17 cellular contexts compared by ENCODE assay signal in genomic region chr22:25396615-25397200, GRCh38.
A peak's percentile ranks its signal among the peaks of the same experiment; 100 is the strongest.
DNase-seq lines count a peak whose midpoint lies in the region; ATAC-seq, FAIRE-seq and TF ChIP-seq lines count a peak whose summit lies in the region.
"Had no signal": no experiment of that assay in that cellular context is flagged by ENCODE, and none has a peak within 500 bp of the region (broad histone marks: within the 10 kb centered on the region; RNA-seq: fewer than 3 reads in every experiment).

No MANE protein-coding gene starts in this region.

- H3K4me3 ChIP-seq in BLaER1 (no peak overlapping the region), kidney (ENCODE audit: low read length in 2 of 2) (no peak overlapping the region), right lobe of liver (peak overlapping the region in 1 of 3 donors; percentile 9), PC-3 (ENCODE audit: low read length) (no peak overlapping the region)
- H3K4me3 ChIP-seq in CD4-positive, CD25-positive, alpha-beta regulatory T cell (ENCODE audit: low read depth, low read length), result no peak overlapping the region
- H3K4me3 ChIP-seq: GM23248 had no signal

- intact Hi-C loops in kidney (cut with DNase I), result no loop called here
- intact Hi-C loops in right lobe of liver (cut with DNase I), result no loop called here
- intact Hi-C loops in PC-3 (cut with micrococcal nuclease), result no loop called here

- TF ChIP-seq CTCF in kidney (IDR thresholded peaks at IDR 0.05; ENCODE audit: borderline replicate concordance, extremely low read depth, insufficient read depth), result no peak
- no peak for TF ChIP-seq CTCF in right lobe of liver (IDR thresholded peaks at IDR 0.05)
- TF ChIP-seq CTCF in PC-3 (conservative IDR thresholded peaks at IDR 0.05; ENCODE audit: low read depth, low read length), result no peak

- FAIRE-seq in kidney (lab: Jason Lieb, UNC) (no peak), HTR-8/SVneo (lab: Jason Lieb, UNC) (no peak)
- FAIRE-seq: GM18507 had no signal

- H3K36me3 Mint-ChIP-seq in CD4-positive, CD25-positive, alpha-beta regulatory T cell, result peaks cover 3% of the 10 kb centered on the region
- no peaks in the 10 kb centered on the region for H3K36me3 Mint-ChIP-seq in natural killer cell treated with Interleukin-12 subunit alpha and Interleukin-12 subunit beta and Interleukin-15 and Interleukin-18, amount 100 ng/mL, for 72 hours
- H3K36me3 Mint-ChIP-seq: CD4-positive, alpha-beta memory T cell had no signal

- H3K4me2 ChIP-seq in BLaER1, result peak overlapping the region; percentile 31
- no peak overlapping the region for H3K4me2 ChIP-seq in PC-3 (ENCODE audit: low read length)

- H3K9me3 Mint-ChIP-seq in CD4-positive, CD25-positive, alpha-beta regulatory T cell, result no peaks in the 10 kb centered on the region
- H3K9me3 Mint-ChIP-seq in natural killer cell treated with Interleukin-12 subunit alpha and Interleukin-12 subunit beta and Interleukin-15 and Interleukin-18, amount 100 ng/mL, for 72 hours, result no peaks in the 10 kb centered on the region
- H3K9me3 Mint-ChIP-seq: CD4-positive, alpha-beta memory T cell had no signal

- DNase-seq in CD4-positive, CD25-positive, alpha-beta regulatory T cell, result no peak
- DNase-seq in kidney, result peak; percentile 18
- peak in 1 of 3 donors; percentile 73 for DNase-seq in right lobe of liver
- no peak for DNase-seq in natural killer cell treated with Interleukin-12 subunit alpha and Interleukin-12 subunit beta and Interleukin-15 and Interleukin-18, amount 100 ng/mL, for 72 hours (ENCODE audit: low spot score)
- no peak for DNase-seq in PC-3
- DNase-seq in HTR-8/SVneo (ENCODE audit: insufficient read length, low spot score), result no peak
- DNase-seq: CD4-positive, alpha-beta memory T cell; DMS153; DMS79; GDM1; GM23248; HCEC 1CT; IMR-90 had no signal

- H2AFZ ChIP-seq in PC-3 (ENCODE audit: low read length), result no peak overlapping the region
- H2AFZ ChIP-seq: GM23248 had no signal

- no peaks in the 10 kb centered on the region for H3K27me3 ChIP-seq in BLaER1
- no peaks in the 10 kb centered on the region for H3K27me3 ChIP-seq in CD4-positive, CD25-positive, alpha-beta regulatory T cell (ENCODE audit: control insufficient read depth, insufficient read depth, low read length)
- H3K27me3 ChIP-seq in right lobe of liver, result no peaks in the 10 kb centered on the region
- H3K27me3 ChIP-seq in PC-3 (ENCODE audit: low read length), result no peaks in the 10 kb centered on the region

- BruUV-seq in PC-3 (replicated peaks; lab: Mats Ljungman, UMichigan), result no TSS peak

- no peaks in the 10 kb centered on the region for H3K9me2 ChIP-seq in PC-3 (replicated peaks; ENCODE audit: low read length)

- no peaks in the 10 kb centered on the region for H3K27me3 Mint-ChIP-seq in CD4-positive, CD25-positive, alpha-beta regulatory T cell
- H3K27me3 Mint-ChIP-seq in natural killer cell treated with Interleukin-12 subunit alpha and Interleukin-12 subunit beta and Interleukin-15 and Interleukin-18, amount 100 ng/mL, for 72 hours, result no peaks in the 10 kb centered on the region
- H3K27me3 Mint-ChIP-seq: B cell; CD4-positive, alpha-beta memory T cell had no signal

- H4K20me1 ChIP-seq in BLaER1, result peaks cover 100% of the 10 kb centered on the region
- peaks cover 53% of the 10 kb centered on the region for H4K20me1 ChIP-seq in PC-3 (ENCODE audit: low read length)

- H3K4me1 Mint-ChIP-seq in CD4-positive, CD25-positive, alpha-beta regulatory T cell, result peaks cover 5 to 34% (median 21%) of the 10 kb centered on the region in 4 donors
- peaks cover 23 to 29% of the 10 kb centered on the region in 2 donors for H3K4me1 Mint-ChIP-seq in natural killer cell treated with Interleukin-12 subunit alpha and Interleukin-12 subunit beta and Interleukin-15 and Interleukin-18, amount 100 ng/mL, for 72 hours (ENCODE audit: low read depth in 2 of 2)

- H3K36me3 ChIP-seq in BLaER1, result peaks cover 27% of the 10 kb centered on the region
- H3K36me3 ChIP-seq in CD4-positive, CD25-positive, alpha-beta regulatory T cell (ENCODE audit: control insufficient read depth, insufficient read depth, low read length), result no peaks in the 10 kb centered on the region
- H3K36me3 ChIP-seq in kidney (ENCODE audit: control insufficient read depth in 1 of 2, insufficient read depth in 2 of 2, low read length in 2 of 2), result no peaks in the 10 kb centered on the region
- no peaks in the 10 kb centered on the region for H3K36me3 ChIP-seq in right lobe of liver
- no peaks in the 10 kb centered on the region for H3K36me3 ChIP-seq in PC-3 (ENCODE audit: low read depth, low read length)

- POLR2A ChIA-PET in PC-3 (lab: Charles Lee; ENCODE audit: unreplicated experiment), result no interaction called here

- H3K27ac ChIP-seq in BLaER1, result no peak overlapping the region
- H3K27ac ChIP-seq in CD4-positive, CD25-positive, alpha-beta regulatory T cell (ENCODE audit: insufficient read depth, low read length, poor library complexity, severe bottlenecking), result no peak overlapping the region
- H3K27ac ChIP-seq in kidney (ENCODE audit: low read depth in 2 of 2, low read length in 2 of 2), result no peak overlapping the region
- peak overlapping the region in 2 of 3 donors; percentile 54 to 74 for H3K27ac ChIP-seq in right lobe of liver
- no peak overlapping the region for H3K27ac ChIP-seq in PC-3 (ENCODE audit: low read length)
- H3K27ac ChIP-seq: C4-2B, GM23248 had no signal

- 41% methylated on average over 9 of the region's 10 CpGs for WGBS in right lobe of liver (ENCODE audit: insufficient coverage, low coverage, low lambda C conversion rate, missing lambda C conversion rate)

- no peaks in the 10 kb centered on the region for H3K9me3 ChIP-seq in BLaER1
- no peaks in the 10 kb centered on the region for H3K9me3 ChIP-seq in CD4-positive, CD25-positive, alpha-beta regulatory T cell (ENCODE audit: control insufficient read depth in 2 of 2, low read length in 2 of 2)
- H3K9me3 ChIP-seq in kidney (ENCODE audit: control insufficient read depth in 1 of 2, low read length in 2 of 2), result no peaks in the 10 kb centered on the region
- H3K9me3 ChIP-seq in right lobe of liver, result no peaks in the 10 kb centered on the region
- no peaks in the 10 kb centered on the region for H3K9me3 ChIP-seq in PC-3 (ENCODE audit: low read length)

- H3K4me1 ChIP-seq in BLaER1 (peaks cover 98% of the 10 kb centered on the region), kidney (ENCODE audit: control insufficient read depth in 1 of 2, insufficient read depth in 1 of 2, low read depth in 1 of 2, low read length in 2 of 2) (peaks cover 17 to 24% of the 10 kb centered on the region in 2 donors), right lobe of liver (peaks cover 0 to 70% (median 33%) of the 10 kb centered on the region in 4 donors), PC-3 (ENCODE audit: insufficient read depth, low read length) (peaks cover 22% of the 10 kb centered on the region)
- peaks cover 4% of the 10 kb centered on the region for H3K4me1 ChIP-seq in CD4-positive, CD25-positive, alpha-beta regulatory T cell (ENCODE audit: control insufficient read depth, insufficient read depth, low read length, poor library complexity, severe bottlenecking)

- no peak for TF ChIP-seq POLR2A in right lobe of liver (IDR thresholded peaks at IDR 0.05)

- H3F3A ChIP-seq in PC-3 (ENCODE audit: low read length, unreplicated experiment), result no peaks in the 10 kb centered on the region

- H3K4me3 Mint-ChIP-seq in CD4-positive, CD25-positive, alpha-beta regulatory T cell, result peak overlapping the region in 1 of 4 donors; percentile 7
- H3K4me3 Mint-ChIP-seq in natural killer cell treated with Interleukin-12 subunit alpha and Interleukin-12 subunit beta and Interleukin-15 and Interleukin-18, amount 100 ng/mL, for 72 hours, result no peak overlapping the region
- H3K4me3 Mint-ChIP-seq: B cell had no signal

- CTCF ChIA-PET in PC-3 (lab: Charles Lee), result no interaction called here

- peaks cover 98% of the 10 kb centered on the region for H3K79me2 ChIP-seq in PC-3 (ENCODE audit: low read length)

- no peak for ATAC-seq in CD4-positive, CD25-positive, alpha-beta regulatory T cell (ENCODE audit: low read depth in 2 of 2)
- peak; percentile 44 to 55 (median 46) for ATAC-seq in right lobe of liver
- ATAC-seq in natural killer cell treated with Interleukin-12 subunit alpha and Interleukin-12 subunit beta and Interleukin-15 and Interleukin-18, amount 100 ng/mL, for 72 hours, result no peak
- no peak for ATAC-seq in PC-3

- peak overlapping the region in 2 of 3 donors; percentile 6 to 72 for H3K27ac Mint-ChIP-seq in CD4-positive, CD25-positive, alpha-beta regulatory T cell
- H3K27ac Mint-ChIP-seq in natural killer cell treated with Interleukin-12 subunit alpha and Interleukin-12 subunit beta and Interleukin-15 and Interleukin-18, amount 100 ng/mL, for 72 hours, result no peak overlapping the region
- H3K27ac Mint-ChIP-seq: B cell had no signal

- H3K9ac ChIP-seq in BLaER1, result no peak overlapping the region
- no peak overlapping the region for H3K9ac ChIP-seq in kidney (ENCODE audit: low read length in 2 of 2)
- no peak overlapping the region for H3K9ac ChIP-seq in PC-3 (ENCODE audit: low read length)
- H3K9ac ChIP-seq: GM23248 had no signal

Comparison
In these comparisons a context has a peak if more than half of its experiments do, and no peak if none do; other contexts are left out.
1. H3K27ac ChIP-seq: peak in right lobe of liver (2 of 3); none in BLaER1 (single experiment), CD4-positive, CD25-positive, alpha-beta regulatory T cell (single experiment), kidney (0 of 2) and PC-3 (single experiment).
2. ATAC-seq: peak in right lobe of liver (4 of 4); none in CD4-positive, CD25-positive, alpha-beta regulatory T cell (0 of 2), natural killer cell treated with Interleukin-12 subunit alpha and Interleukin-12 subunit beta and Interleukin-15 and Interleukin-18, amount 100 ng/mL, for 72 hours (0 of 2) and PC-3 (single experiment).
3. H3K27ac Mint-ChIP-seq: peak in CD4-positive, CD25-positive, alpha-beta regulatory T cell (2 of 3); none in natural killer cell treated with Interleukin-12 subunit alpha and Interleukin-12 subunit beta and Interleukin-15 and Interleukin-18, amount 100 ng/mL, for 72 hours (0 of 2).